Comparison of ENCODE assay signal across 19 cellular contexts in the genomic region with DNA sequence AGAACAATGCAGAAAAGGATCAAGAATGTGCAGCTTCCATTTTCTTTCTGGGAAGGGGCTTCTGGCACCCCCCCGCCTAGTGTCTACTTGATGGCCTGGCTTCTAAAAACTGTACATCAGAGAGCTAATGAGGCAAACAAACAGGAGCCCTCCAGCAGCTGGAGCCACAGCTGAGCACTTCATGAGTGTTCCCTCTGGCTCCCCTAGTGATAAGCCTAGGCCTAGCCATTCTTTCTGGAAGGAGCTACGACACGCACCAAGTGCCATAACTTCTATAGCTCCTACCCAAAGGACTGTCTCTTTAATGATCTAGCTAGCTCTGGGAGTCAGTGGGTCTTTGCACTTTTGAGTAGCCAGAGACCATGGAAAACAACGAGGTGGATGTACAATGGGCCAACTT.
A peak's percentile ranks its signal among the peaks of the same experiment; 100 is the strongest.
DNase-seq lines count a peak whose midpoint lies in the region; ATAC-seq and TF ChIP-seq lines count a peak whose summit lies in the region.
"Had no signal": no experiment of that assay in that cellular context is flagged by ENCODE, and none has a peak within 500 bp of the region (broad histone marks: within the 10 kb centered on the region; RNA-seq: fewer than 3 reads in every experiment).

No MANE protein-coding gene starts in this region.

- H3K4me3 Mint-ChIP-seq in GM23338: no peak overlapping the region
- H3K4me3 Mint-ChIP-seq: CD14-positive monocyte had no signal

- no TSS peak for BruUV-seq in PC-3 (replicated peaks; lab: Mats Ljungman, UMichigan)

- no peaks in the 10 kb centered on the region for H4K20me1 ChIP-seq in GM23338 (replicated peaks; ENCODE audit: insufficient read depth)
- H4K20me1 ChIP-seq in PC-3 (ENCODE audit: low read length): no peaks in the 10 kb centered on the region

- no peak overlapping the region for H3K9ac ChIP-seq in PC-3 (ENCODE audit: low read length)

- no peaks in the 10 kb centered on the region for H3K36me3 ChIP-seq in BE2C
- H3K36me3 ChIP-seq in GM23338 (ENCODE audit: insufficient read depth): no peaks in the 10 kb centered on the region
- H3K36me3 ChIP-seq in PC-3 (ENCODE audit: low read depth, low read length): no peaks in the 10 kb centered on the region
- H3K36me3 ChIP-seq: Peyer's patch had no signal

- H3K27ac ChIP-seq in GM23338 (ENCODE audit: low read depth) (no peak overlapping the region), PC-3 (ENCODE audit: low read length) (no peak overlapping the region)
- H3K27ac ChIP-seq: Peyer's patch had no signal

- no peaks in the 10 kb centered on the region for H3K4me1 Mint-ChIP-seq in GM23338
- H3K4me1 Mint-ChIP-seq: CD14-positive monocyte had no signal

- peaks cover 11% of the 10 kb centered on the region; the same call in 2 of the 3 replicates for H3K9me3 Mint-ChIP-seq in GM23338

- ATAC-seq in GM23338: peak; percentile 85
- ATAC-seq in PC-3: no peak
- ATAC-seq in HG03439 (IDR thresholded peaks at IDR 0.05; ENCODE audit: unreplicated experiment): no peak
- no peak for ATAC-seq in GM19351 (IDR thresholded peaks at IDR 0.05; ENCODE audit: unreplicated experiment)

- peaks cover 1% of the 10 kb centered on the region for H3K27me3 Mint-ChIP-seq in GM23338 (ENCODE audit: insufficient read depth, low read depth, poor library complexity)

- H2AFZ ChIP-seq in GM23338 (0 out of 2 replicates have a peak overlapping the region, but pooled peaks have one; percentile 11), PC-3 (ENCODE audit: low read length) (no peak overlapping the region)

- TF ChIP-seq CTCF in BE2C (IDR thresholded peaks at IDR 0.05; ENCODE audit: low read depth, low read length) (peak; percentile 23; the same call in 1 of the 2 replicates), GM23338 (conservative IDR thresholded peaks at IDR 0.05; ENCODE audit: low read depth in 2 of 2) (peak in 1 of 2 experiments; percentile 29; a peak in 3 of 4 replicates), PC-3 (conservative IDR thresholded peaks at IDR 0.05; ENCODE audit: low read depth, low read length) (peak; percentile 30; the same call in 1 of the 2 replicates)

- H3K4me3 ChIP-seq in BE2C (ENCODE audit: low read depth, low read length) (no peak overlapping the region), GM23338 (no peak overlapping the region), PC-3 (ENCODE audit: low read length) (no peak overlapping the region)
- H3K4me3 ChIP-seq: Peyer's patch had no signal

- DNase-seq in BE2C (no peak), GM23338 (ENCODE audit: low spot score) (peak; percentile 48), PC-3 (no peak), iPS DF 4.7 (ENCODE audit: extremely low read depth, low spot score) (peak; percentile 11), H4 (ENCODE audit: low spot score) (no peak)
- DNase-seq: COR-L47, DMS79 treated with DMSO at 0.1 percent for 48 hours, GF-D8, MV-4-11, NCI-H1436, NCI-H2029 treated with DMSO at 0.1 percent for 48 hours, NCI-H345, NCI-H526 treated with DMSO at 0.1 percent for 48 hours, Peyer's patch, Right ventricle myocardium superior, T-helper 2 cell had no signal

- H3K4me2 ChIP-seq in GM23338 (no peak overlapping the region), PC-3 (ENCODE audit: low read length) (no peak overlapping the region)

- POLR2A ChIA-PET in PC-3 (lab: Charles Lee; ENCODE audit: unreplicated experiment): no interaction called here

- intact Hi-C loops in PC-3 (cut with micrococcal nuclease): no loop called here

- H3K27me3 ChIP-seq in BE2C (no peaks in the 10 kb centered on the region), GM23338 (ENCODE audit: insufficient read depth) (no peaks in the 10 kb centered on the region), PC-3 (ENCODE audit: low read length) (no peaks in the 10 kb centered on the region)
- H3K27me3 ChIP-seq: Peyer's patch had no signal

- CTCF ChIA-PET in PC-3 (lab: Charles Lee): no interaction called here

- H3K4me1 ChIP-seq in BE2C (no peaks in the 10 kb centered on the region), GM23338 (ENCODE audit: insufficient read depth) (no peaks in the 10 kb centered on the region), PC-3 (ENCODE audit: insufficient read depth, low read length) (no peaks in the 10 kb centered on the region)
- H3K4me1 ChIP-seq: Peyer's patch had no signal

- peaks cover 5% of the 10 kb centered on the region; the same call in 1 of the 3 replicates for H3K36me3 Mint-ChIP-seq in GM23338 (ENCODE audit: low read depth)
- H3K36me3 Mint-ChIP-seq: CD14-positive monocyte had no signal

- H3K9me3 ChIP-seq in BE2C (no peaks in the 10 kb centered on the region), PC-3 (ENCODE audit: low read length) (0 out of 2 replicates have a peak, but pooled peaks cover 13% of the 10 kb centered on the region)
- H3K9me3 ChIP-seq: Peyer's patch had no signal

- H3K9me2 ChIP-seq in GM23338 (ENCODE audit: insufficient read depth) (no peaks in the 10 kb centered on the region), PC-3 (replicated peaks; ENCODE audit: low read length) (no peaks in the 10 kb centered on the region)

- H3F3A ChIP-seq in GM23338 (replicated peaks; ENCODE audit: low read depth) (no peaks in the 10 kb centered on the region), PC-3 (ENCODE audit: low read length, unreplicated experiment) (no peaks in the 10 kb centered on the region)

- no peak overlapping the region for H3K27ac Mint-ChIP-seq in GM23338
- H3K27ac Mint-ChIP-seq: CD14-positive monocyte had no signal

- H3K79me2 ChIP-seq in GM23338 (replicated peaks; ENCODE audit: insufficient read depth): no peaks in the 10 kb centered on the region
- H3K79me2 ChIP-seq in PC-3 (ENCODE audit: low read length): no peaks in the 10 kb centered on the region

TF ChIP-seq in GM23338, 12 proteins besides CTCF, POLR2A, EP300 and RAD21:
- TF ChIP-seq EZH2 (IDR thresholded peaks at IDR 0.05; ENCODE audit: low read depth, unreplicated experiment) (no peak), JUNB (IDR thresholded peaks at IDR 0.05; ENCODE audit: unreplicated experiment) (no peak), NANOG (IDR thresholded peaks at IDR 0.05; ENCODE audit: borderline replicate concordance) (no peak)
- TF ChIP-seq, protein P1, sequence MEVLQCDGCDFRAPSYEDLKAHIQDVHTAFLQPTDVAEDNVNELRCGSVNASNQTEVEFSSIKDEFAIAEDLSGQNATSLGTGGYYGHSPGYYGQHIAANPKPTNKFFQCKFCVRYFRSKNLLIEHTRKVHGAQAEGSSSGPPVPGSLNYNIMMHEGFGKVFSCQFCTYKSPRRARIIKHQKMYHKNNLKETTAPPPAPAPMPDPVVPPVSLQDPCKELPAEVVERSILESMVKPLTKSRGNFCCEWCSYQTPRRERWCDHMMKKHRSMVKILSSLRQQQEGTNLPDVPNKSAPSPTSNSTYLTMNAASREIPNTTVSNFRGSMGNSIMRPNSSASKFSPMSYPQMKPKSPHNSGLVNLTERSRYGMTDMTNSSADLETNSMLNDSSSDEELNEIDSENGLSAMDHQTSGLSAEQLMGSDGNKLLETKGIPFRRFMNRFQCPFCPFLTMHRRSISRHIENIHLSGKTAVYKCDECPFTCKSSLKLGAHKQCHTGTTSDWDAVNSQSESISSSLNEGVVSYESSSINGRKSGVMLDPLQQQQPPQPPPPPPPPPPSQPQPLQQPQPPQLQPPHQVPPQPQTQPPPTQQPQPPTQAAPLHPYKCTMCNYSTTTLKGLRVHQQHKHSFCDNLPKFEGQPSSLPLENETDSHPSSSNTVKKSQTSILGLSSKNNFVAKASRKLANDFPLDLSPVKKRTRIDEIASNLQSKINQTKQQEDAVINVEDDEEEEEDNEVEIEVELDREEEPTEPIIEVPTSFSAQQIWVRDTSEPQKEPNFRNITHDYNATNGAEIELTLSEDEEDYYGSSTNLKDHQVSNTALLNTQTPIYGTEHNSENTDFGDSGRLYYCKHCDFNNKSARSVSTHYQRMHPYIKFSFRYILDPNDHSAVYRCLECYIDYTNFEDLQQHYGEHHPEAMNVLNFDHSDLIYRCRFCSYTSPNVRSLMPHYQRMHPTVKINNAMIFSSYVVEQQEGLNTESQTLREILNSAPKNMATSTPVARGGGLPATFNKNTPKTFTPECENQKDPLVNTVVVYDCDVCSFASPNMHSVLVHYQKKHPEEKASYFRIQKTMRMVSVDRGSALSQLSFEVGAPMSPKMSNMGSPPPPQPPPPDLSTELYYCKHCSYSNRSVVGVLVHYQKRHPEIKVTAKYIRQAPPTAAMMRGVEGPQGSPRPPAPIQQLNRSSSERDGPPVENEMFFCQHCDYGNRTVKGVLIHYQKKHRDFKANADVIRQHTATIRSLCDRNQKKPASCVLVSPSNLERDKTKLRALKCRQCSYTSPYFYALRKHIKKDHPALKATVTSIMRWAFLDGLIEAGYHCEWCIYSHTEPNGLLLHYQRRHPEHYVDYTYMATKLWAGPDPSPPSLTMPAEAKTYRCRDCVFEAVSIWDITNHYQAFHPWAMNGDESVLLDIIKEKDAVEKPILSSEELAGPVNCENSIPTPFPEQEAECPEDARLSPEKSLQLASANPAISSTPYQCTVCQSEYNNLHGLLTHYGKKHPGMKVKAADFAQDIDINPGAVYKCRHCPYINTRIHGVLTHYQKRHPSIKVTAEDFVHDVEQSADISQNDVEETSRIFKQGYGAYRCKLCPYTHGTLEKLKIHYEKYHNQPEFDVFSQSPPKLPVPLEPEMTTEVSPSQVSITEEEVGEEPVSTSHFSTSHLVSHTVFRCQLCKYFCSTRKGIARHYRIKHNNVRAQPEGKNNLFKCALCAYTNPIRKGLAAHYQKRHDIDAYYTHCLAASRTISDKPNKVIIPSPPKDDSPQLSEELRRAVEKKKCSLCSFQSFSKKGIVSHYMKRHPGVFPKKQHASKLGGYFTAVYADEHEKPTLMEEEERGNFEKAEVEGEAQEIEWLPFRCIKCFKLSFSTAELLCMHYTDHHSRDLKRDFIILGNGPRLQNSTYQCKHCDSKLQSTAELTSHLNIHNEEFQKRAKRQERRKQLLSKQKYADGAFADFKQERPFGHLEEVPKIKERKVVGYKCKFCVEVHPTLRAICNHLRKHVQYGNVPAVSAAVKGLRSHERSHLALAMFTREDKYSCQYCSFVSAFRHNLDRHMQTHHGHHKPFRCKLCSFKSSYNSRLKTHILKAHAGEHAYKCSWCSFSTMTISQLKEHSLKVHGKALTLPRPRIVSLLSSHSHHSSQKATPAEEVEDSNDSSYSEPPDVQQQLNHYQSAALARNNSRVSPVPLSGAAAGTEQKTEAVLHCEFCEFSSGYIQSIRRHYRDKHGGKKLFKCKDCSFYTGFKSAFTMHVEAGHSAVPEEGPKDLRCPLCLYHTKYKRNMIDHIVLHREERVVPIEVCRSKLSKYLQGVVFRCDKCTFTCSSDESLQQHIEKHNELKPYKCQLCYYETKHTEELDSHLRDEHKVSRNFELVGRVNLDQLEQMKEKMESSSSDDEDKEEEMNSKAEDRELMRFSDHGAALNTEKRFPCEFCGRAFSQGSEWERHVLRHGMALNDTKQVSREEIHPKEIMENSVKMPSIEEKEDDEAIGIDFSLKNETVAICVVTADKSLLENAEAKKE (CRISPR knock-in tag; IDR thresholded peaks at IDR 0.05): no peak

Comparison
In these comparisons a context has a peak if more than half of its experiments do, and no peak if none do; other contexts are left out.
1. DNase-seq: peak in GM23338 (single experiment) and iPS DF 4.7 (single experiment); none in BE2C (single experiment), PC-3 (single experiment) and H4 (single experiment).